ENCODE assay signal across 22 cellular contexts in genomic region chr20:59150821-59151251, GRCh38. TPM values are rescaled to one million over a fixed set of nuclear protein-coding genes. Genes with fewer than 3 reads are reported as not detected.
DNase-seq lines count a peak whose midpoint lies in the region; ATAC-seq and TF ChIP-seq lines count a peak whose summit lies in the region.
"Had no signal": no experiment of that assay in that cellular context is flagged by ENCODE, and none has a peak within 500 bp of the region (broad histone marks: within the 10 kb centered on the region; RNA-seq: fewer than 3 reads in every experiment).

No MANE protein-coding gene starts in this region.

- no peak overlapping the region for H3K27ac ChIP-seq in RWPE2 (ENCODE audit: poor library complexity, severe bottlenecking)
- H3K27ac ChIP-seq: gastroesophageal sphincter, left lung, sigmoid colon had no signal

- H3K4me1 ChIP-seq in RWPE2 (ENCODE audit: insufficient read depth, poor library complexity, severe bottlenecking): no peaks in the 10 kb centered on the region
- H3K4me1 ChIP-seq: left lung had no signal

- H3K27me3 ChIP-seq in RWPE2 (ENCODE audit: insufficient read depth, poor library complexity, severe bottlenecking): peaks cover 87% of the 10 kb centered on the region
- H3K27me3 ChIP-seq: ascending aorta, esophagus muscularis mucosa, gastroesophageal sphincter, sigmoid colon had no signal

- no peak for ATAC-seq in stimulated activated naive CD8-positive, alpha-beta T cell treated with anti-CD3 and anti-CD28 coated beads, Interleukin-15, Interleukin-2, amounts not matched to agents 100 U/mL and 50 U/mL, for 24 hours
- ATAC-seq in RWPE2 (ENCODE audit: low read depth): no peak; the same call in 2 of the 3 replicates
- ATAC-seq: left lung; stimulated activated naive CD8-positive, alpha-beta T cell treated with anti-CD3 and anti-CD28 coated beads, Interleukin-15, amount 100 ng/mL, for 72 hours had no signal

- peaks cover 17% of the 10 kb centered on the region for H3K36me3 Mint-ChIP-seq in stimulated activated naive CD8-positive, alpha-beta T cell treated with anti-CD3 and anti-CD28 coated beads, Interleukin-15, Interleukin-2, amounts not matched to agents 100 ng/mL and 50 ng/mL, for 24 hours (ENCODE audit: low read depth)
- H3K36me3 Mint-ChIP-seq in endothelial cell (ENCODE audit: low read depth, unreplicated experiment): no peaks in the 10 kb centered on the region
- H3K36me3 Mint-ChIP-seq: type B pancreatic cell had no signal

- H3K27me3 Mint-ChIP-seq in stimulated activated naive CD8-positive, alpha-beta T cell treated with anti-CD3 and anti-CD28 coated beads, Interleukin-15, Interleukin-2, amounts not matched to agents 100 ng/mL and 50 ng/mL, for 24 hours: no peaks in the 10 kb centered on the region
- peaks cover 15% of the 10 kb centered on the region for H3K27me3 Mint-ChIP-seq in endothelial cell (ENCODE audit: unreplicated experiment)
- H3K27me3 Mint-ChIP-seq: stimulated activated naive CD8-positive, alpha-beta T cell treated with anti-CD3 and anti-CD28 coated beads, Interleukin-15, amount 100 ng/mL, for 72 hours had no signal

- TF ChIP-seq CTCF in RWPE2 (IDR thresholded peaks at IDR 0.05; ENCODE audit: poor library complexity, severe bottlenecking): no peak
- TF ChIP-seq CTCF in endothelial cell (IDR thresholded peaks at IDR 0.05; ENCODE audit: unreplicated experiment): no peak

- peaks cover 93% of the 10 kb centered on the region for H3K4me1 Mint-ChIP-seq in stimulated activated naive CD8-positive, alpha-beta T cell treated with anti-CD3 and anti-CD28 coated beads, Interleukin-15, Interleukin-2, amounts not matched to agents 100 ng/mL and 50 ng/mL, for 24 hours (ENCODE audit: low read depth)
- peaks cover 29% of the 10 kb centered on the region for H3K4me1 Mint-ChIP-seq in endothelial cell (ENCODE audit: unreplicated experiment)

- no peak overlapping the region for H3K4me3 Mint-ChIP-seq in stimulated activated naive CD8-positive, alpha-beta T cell treated with anti-CD3 and anti-CD28 coated beads, Interleukin-15, Interleukin-2, amounts not matched to agents 100 ng/mL and 50 ng/mL, for 24 hours
- H3K4me3 Mint-ChIP-seq in endothelial cell (ENCODE audit: unreplicated experiment): no peak overlapping the region

- H3K9me3 ChIP-seq in RWPE2 (ENCODE audit: severe bottlenecking): no peaks in the 10 kb centered on the region
- H3K9me3 ChIP-seq: ascending aorta, esophagus muscularis mucosa, gastroesophageal sphincter, left lung, sigmoid colon had no signal

- no peaks in the 10 kb centered on the region for H3K36me3 ChIP-seq in RWPE2 (ENCODE audit: low read depth)
- H3K36me3 ChIP-seq: ascending aorta, esophagus muscularis mucosa, gastroesophageal sphincter, left lung, sigmoid colon had no signal

- no peak overlapping the region for H3K4me3 ChIP-seq in RWPE2 (ENCODE audit: severe bottlenecking)
- H3K4me3 ChIP-seq: ascending aorta, esophagus muscularis mucosa, gastroesophageal sphincter, left lung, sigmoid colon had no signal

- DNase-seq in stimulated activated naive CD8-positive, alpha-beta T cell treated with anti-CD3 and anti-CD28 coated beads, Interleukin-15, Interleukin-2, amounts not matched to agents 100 U/mL and 50 U/mL, for 24 hours: no peak
- peak; percentile 71 for DNase-seq in RWPE2 (ENCODE audit: low spot score)
- DNase-seq in endothelial cell (ENCODE audit: low spot score): no peak
- no peak for DNase-seq in NCI-H82 (lab: John Stamatoyannopoulos, UW)
- no peak for DNase-seq in GM19240 (ENCODE audit: insufficient read length, low spot score)
- DNase-seq in NCI-H2196 treated with DMSO at 0.1 percent for 48 hours (lab: John Stamatoyannopoulos, UW; ENCODE audit: unreplicated experiment): no peak
- no peak for DNase-seq in hypothalamus (lab: John Stamatoyannopoulos, UW)
- DNase-seq: GOT3; Kasumi-1; left lung; NCI-H1048; NCI-H2029; sigmoid colon; stimulated activated naive CD8-positive, alpha-beta T cell treated with anti-CD3 and anti-CD28 coated beads, Interleukin-15, amount 100 ng/mL, for 72 hours had no signal

- peak overlapping the region; percentile 72 for H3K27ac Mint-ChIP-seq in stimulated activated naive CD8-positive, alpha-beta T cell treated with anti-CD3 and anti-CD28 coated beads, Interleukin-15, Interleukin-2, amounts not matched to agents 100 ng/mL and 50 ng/mL, for 24 hours
- peak overlapping the region; percentile 99 for H3K27ac Mint-ChIP-seq in endothelial cell (ENCODE audit: unreplicated experiment)
- H3K27ac Mint-ChIP-seq: type B pancreatic cell had no signal

- no peaks in the 10 kb centered on the region for H3K9me3 Mint-ChIP-seq in stimulated activated naive CD8-positive, alpha-beta T cell treated with anti-CD3 and anti-CD28 coated beads, Interleukin-15, Interleukin-2, amounts not matched to agents 100 ng/mL and 50 ng/mL, for 24 hours
- no peaks in the 10 kb centered on the region for H3K9me3 Mint-ChIP-seq in endothelial cell (ENCODE audit: unreplicated experiment)
- H3K9me3 Mint-ChIP-seq: activated T-helper 2 cell treated with anti-CD3 and anti-CD28 coated beads, Interferon-gamma antibody, Interleukin-2, Interleukin-4, amounts not matched to agents 10 μg/mL and 5 μg/mL and 100 μg/mL, durations not matched to agents 14 hours and 24 hours and 36 hours; stimulated activated naive CD8-positive, alpha-beta T cell treated with anti-CD3 and anti-CD28 coated beads, Interleukin-15, amount 100 ng/mL, for 72 hours; type B pancreatic cell had no signal

RNA-seq across cellular contexts. Expression of gene ZNF831, which starts 12.8 kb away (rescaled TPM):
- total RNA-seq in endothelial cell (ENCODE audit: unreplicated experiment): 0.56 TPM
- total RNA-seq: G401, osteocyte had no signal
